ENCODE assay signal across 1 cellular context in genomic region chr17:50049636-50050035, GRCh38.
TF ChIP-seq lines count a peak whose summit lies in the region.

No MANE protein-coding gene starts in this region.

TF ChIP-seq in GM23338, 12 proteins besides CTCF, POLR2A, EP300 and RAD21 (continued from another document):
- no peak for TF ChIP-seq ZNF462 (CRISPR knock-in tag; IDR thresholded peaks at IDR 0.05)
- TF ChIP-seq ETS1 (IDR thresholded peaks at IDR 0.05), result no peak
- TF ChIP-seq NANOG (IDR thresholded peaks at IDR 0.05; ENCODE audit: borderline replicate concordance), result no peak
- no peak for TF ChIP-seq REST (IDR thresholded peaks at IDR 0.05; ENCODE audit: unreplicated experiment)
- TF ChIP-seq CREB1 (CRISPR knock-in tag; IDR thresholded peaks at IDR 0.05; ENCODE audit: low read depth), result no peak
- TF ChIP-seq EZH2phosphoT487 (IDR thresholded peaks at IDR 0.05; ENCODE audit: unreplicated experiment), result no peak
- no peak for TF ChIP-seq STAT1 (IDR thresholded peaks at IDR 0.05; ENCODE audit: unreplicated experiment)
- no peak for TF ChIP-seq EZH2 (IDR thresholded peaks at IDR 0.05; ENCODE audit: low read depth, unreplicated experiment)
